Comparison of ENCODE assay signal across 20 cellular contexts in the genomic region with DNA sequence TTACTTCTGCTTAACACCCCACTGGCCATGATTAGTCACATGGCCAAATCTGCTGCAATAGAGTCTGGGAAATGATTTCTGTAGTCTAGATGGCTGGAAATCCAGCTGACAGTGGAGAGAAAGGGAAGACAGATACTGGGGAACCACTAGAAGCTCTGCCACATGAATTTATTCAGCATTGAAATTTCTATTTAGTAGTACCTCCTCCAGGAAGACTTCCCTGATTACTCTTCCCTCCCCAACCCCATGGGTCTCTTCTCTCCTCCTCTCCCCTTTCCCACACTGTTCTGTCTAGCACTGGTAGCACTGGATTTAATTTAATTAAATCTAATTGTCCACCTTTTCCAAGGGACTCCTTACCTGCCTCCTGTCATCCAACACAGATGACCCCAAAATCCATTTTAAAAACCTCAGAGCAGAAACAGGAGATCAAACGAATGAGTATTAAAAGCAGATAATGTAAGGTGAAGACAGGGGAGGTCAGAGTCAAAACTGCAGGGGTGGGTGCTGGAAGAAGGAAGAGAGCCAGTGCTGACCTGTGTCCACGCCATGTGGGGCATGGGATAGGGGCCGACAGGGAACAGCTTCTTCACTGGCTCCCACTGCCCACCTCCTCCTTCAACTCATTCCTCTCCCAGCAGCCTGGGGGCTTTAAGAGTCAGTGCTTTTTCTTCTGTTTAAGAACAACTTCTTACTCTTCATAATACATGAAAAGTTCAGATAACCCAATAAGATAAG.
DNase-seq lines count a peak whose midpoint lies in the region; ATAC-seq, FAIRE-seq and TF ChIP-seq lines count a peak whose summit lies in the region.
"Had no signal": no experiment of that assay in that cellular context is flagged by ENCODE, and none has a peak within 500 bp of the region (broad histone marks: within the 10 kb centered on the region; RNA-seq: fewer than 3 reads in every experiment).

No MANE protein-coding gene starts in this region.

- H3K4me3 ChIP-seq in HepG2 (replicated peaks in 1 of 3; ENCODE audit: insufficient read depth in 1 of 3, low read depth in 2 of 3, low read length in 3 of 3), result no peak overlapping the region
- H3K4me3 ChIP-seq in right lobe of liver, result no peak overlapping the region
- no peak overlapping the region for H3K4me3 ChIP-seq in smooth muscle cell
- H3K4me3 ChIP-seq in left lung, result no peak overlapping the region
- H3K4me3 ChIP-seq: GM12878, SJSA1 had no signal

- 4% methylated on average over 3 of the region's 3 CpGs for WGBS in HepG2 (ENCODE audit: low lambda C conversion rate)
- 89% methylated on average over 3 of the region's 3 CpGs for WGBS in right lobe of liver (ENCODE audit: insufficient coverage, low coverage, low lambda C conversion rate, missing lambda C conversion rate)
- WGBS in smooth muscle cell (ENCODE audit: low lambda C conversion rate), result 66% methylated on average over 3 of the region's 3 CpGs

- H3K79me2 ChIP-seq in HepG2 (ENCODE audit: insufficient read depth, low read length), result no peaks in the 10 kb centered on the region
- H3K79me2 ChIP-seq in smooth muscle cell (ENCODE audit: low read depth), result no peaks in the 10 kb centered on the region

- H3K36me3 Mint-ChIP-seq in progenitor cell of endocrine pancreas (ENCODE audit: insufficient read depth), result no peaks in the 10 kb centered on the region
- H3K36me3 Mint-ChIP-seq: CD8-positive, alpha-beta T cell had no signal

- ATAC-seq in HepG2 (no peak), right lobe of liver (no peak), left lung (no peak)
- ATAC-seq: CD8-positive, alpha-beta T cell; GM12878; PC-3 had no signal

- peaks cover 56% of the 10 kb centered on the region for H3K27me3 Mint-ChIP-seq in progenitor cell of endocrine pancreas

- H3K36me3 ChIP-seq in HepG2 (replicated peaks in 1 of 2; ENCODE audit: control insufficient read depth in 1 of 2, insufficient read depth in 2 of 2, low read length in 2 of 2), result no peaks in the 10 kb centered on the region
- H3K36me3 ChIP-seq in right lobe of liver, result no peaks in the 10 kb centered on the region
- no peaks in the 10 kb centered on the region for H3K36me3 ChIP-seq in smooth muscle cell (ENCODE audit: low read depth)
- no peaks in the 10 kb centered on the region for H3K36me3 ChIP-seq in left lung
- H3K36me3 ChIP-seq: SJSA1 had no signal

- H3K4me2 ChIP-seq in HepG2 (ENCODE audit: low read depth, low read length) (no peak overlapping the region), smooth muscle cell (peak overlapping the region; percentile 16)

- H3F3A ChIP-seq in smooth muscle cell (ENCODE audit: low read depth), result no peaks in the 10 kb centered on the region

- no peak for TF ChIP-seq RAD21 in HepG2 (CRISPR knock-in tag; IDR thresholded peaks at IDR 0.05)

- no peak for TF ChIP-seq CTCF in HepG2 (CRISPR knock-in tag; IDR thresholded peaks at IDR 0.05)
- no peak for TF ChIP-seq CTCF in right lobe of liver (IDR thresholded peaks at IDR 0.05)
- TF ChIP-seq CTCF in smooth muscle cell (IDR thresholded peaks at IDR 0.05; ENCODE audit: borderline replicate concordance, insufficient read depth, poor library complexity, severe bottlenecking), result no peak
- TF ChIP-seq CTCF in progenitor cell of endocrine pancreas (IDR thresholded peaks at IDR 0.05; ENCODE audit: unreplicated experiment), result no peak
- no peak for TF ChIP-seq CTCF in left lung (IDR thresholded peaks at IDR 0.05)

- TF ChIP-seq POLR2A in HepG2 (IDR thresholded peaks at IDR 0.05; ENCODE audit: insufficient read depth in 1 of 2, low read depth in 2 of 2, low read length in 2 of 2), result no peak
- TF ChIP-seq POLR2A in right lobe of liver (IDR thresholded peaks at IDR 0.05), result no peak

- H3K9me3 Mint-ChIP-seq in progenitor cell of endocrine pancreas (ENCODE audit: low read depth), result peaks cover 4% of the 10 kb centered on the region

- POLR2A ChIA-PET in HepG2 (lab: Yijun Ruan, JAX), result no interaction called here

- peaks cover 31% of the 10 kb centered on the region for H3K4me1 Mint-ChIP-seq in progenitor cell of endocrine pancreas (ENCODE audit: low read depth)

- H3K9ac ChIP-seq in HepG2 (ENCODE audit: insufficient read depth, low read depth, low read length), result no peak overlapping the region
- H3K9ac ChIP-seq in smooth muscle cell (ENCODE audit: low read depth), result no peak overlapping the region

- no peak overlapping the region for H3K4me3 Mint-ChIP-seq in progenitor cell of endocrine pancreas (ENCODE audit: low read depth)
- H3K4me3 Mint-ChIP-seq: CD8-positive, alpha-beta T cell had no signal

- no peak for FAIRE-seq in HepG2 (lab: Jason Lieb, UNC)
- FAIRE-seq: GM12878, GM18507, H54 had no signal

- H4K20me1 ChIP-seq in HepG2 (ENCODE audit: insufficient read depth, low read length) (no peaks in the 10 kb centered on the region), smooth muscle cell (ENCODE audit: low read depth) (no peaks in the 10 kb centered on the region)

- H3K27ac Mint-ChIP-seq in progenitor cell of endocrine pancreas, result no peak overlapping the region
- H3K27ac Mint-ChIP-seq: CD8-positive, alpha-beta T cell had no signal

- H3K9me3 ChIP-seq in HepG2 (ENCODE audit: low read length) (no peaks in the 10 kb centered on the region), right lobe of liver (no peaks in the 10 kb centered on the region), smooth muscle cell (replicated peaks; ENCODE audit: low read depth) (no peaks in the 10 kb centered on the region), left lung (peaks cover 0 to 5% of the 10 kb centered on the region in 2 donors)
- H3K9me3 ChIP-seq: SJSA1 had no signal

- in situ Hi-C loops in HepG2 (cut with HindIII; ENCODE audit: extremely low pct_ligation_motif_present, low pct_unique_long_range_greater_than_20kb), result no loop called here

- H2AFZ ChIP-seq in HepG2 (ENCODE audit: low read length) (no peak overlapping the region), smooth muscle cell (ENCODE audit: low read depth) (no peak overlapping the region)

- CTCF ChIA-PET in HepG2 (lab: Yijun Ruan, JAX; ENCODE audit: low intra/inter-chr PET ratio, low total read pairs), result no interaction called here

- no peak overlapping the region for H3K27ac ChIP-seq in HepG2 (ENCODE audit: extremely low read length, insufficient read depth, low read length)
- no peak overlapping the region for H3K27ac ChIP-seq in right lobe of liver
- no peak overlapping the region for H3K27ac ChIP-seq in smooth muscle cell (ENCODE audit: low read depth)
- H3K27ac ChIP-seq in left lung, result no peak overlapping the region
- H3K27ac ChIP-seq: SJSA1 had no signal

- intact Hi-C loops in HepG2 (cut with micrococcal nuclease; ENCODE audit: unreplicated experiment), result no loop called here
- intact Hi-C loops in right lobe of liver (cut with DNase I), result no loop called here
- intact Hi-C loops in left lung (cut with DNase I), result no loop called here

- H3K27me3 ChIP-seq in HepG2 (ENCODE audit: control insufficient read depth in 1 of 2, insufficient read depth in 2 of 2, low read length in 2 of 2) (peaks cover 4 to 18% of the 10 kb centered on the region in 2 experiments; a peak in 4 of 5 replicates), right lobe of liver (no peaks in the 10 kb centered on the region), smooth muscle cell (ENCODE audit: low read depth) (peaks cover 5% of the 10 kb centered on the region), left lung (peaks cover 0 to 1% of the 10 kb centered on the region in 2 donors)
- H3K27me3 ChIP-seq: SJSA1 had no signal

- BruUV-seq in HepG2 (replicated peaks; lab: Mats Ljungman, UMichigan), result no TSS peak

- no peaks in the 10 kb centered on the region for H3K4me1 ChIP-seq in HepG2 (ENCODE audit: insufficient read depth, low read length)
- H3K4me1 ChIP-seq in right lobe of liver, result no peaks in the 10 kb centered on the region
- H3K4me1 ChIP-seq in smooth muscle cell (ENCODE audit: low read depth), result no peaks in the 10 kb centered on the region
- no peaks in the 10 kb centered on the region for H3K4me1 ChIP-seq in left lung

- no peak for DNase-seq in HepG2 (ENCODE audit: low spot score)
- DNase-seq in right lobe of liver, result no peak
- peak; percentile 47 for DNase-seq in islet precursor cell
- DNase-seq in smooth muscle cell (lab: John Stamatoyannopoulos, UW; ENCODE audit: unreplicated experiment), result no peak
- DNase-seq in H4 (ENCODE audit: low spot score), result no peak
- no peak for DNase-seq in progenitor cell of endocrine pancreas (ENCODE audit: low spot score, unreplicated experiment)
- DNase-seq in left lung, result no peak
- no peak for DNase-seq in NK-92 (lab: John Stamatoyannopoulos, UW; ENCODE audit: unreplicated experiment)
- DNase-seq: GDM1, KBM-7, NCI-H1436, NCI-H2029, NCI-H2171 treated with DMSO at 0.1 percent for 48 hours, NCI-H446 treated with DMSO at 0.1 percent for 48 hours, PC-3 had no signal

- TF ChIP-seq EP300 in HepG2 (IDR thresholded peaks at IDR 0.05; ENCODE audit: low read depth in 2 of 2, low read length in 2 of 2) (no peak), HepG2 (CRISPR knock-in tag; IDR thresholded peaks at IDR 0.05; ENCODE audit: borderline replicate concordance) (no peak)

TF ChIP-seq in HepG2, 621 proteins besides CTCF, POLR2A, EP300 and RAD21:
- TF ChIP-seq, protein P1, sequence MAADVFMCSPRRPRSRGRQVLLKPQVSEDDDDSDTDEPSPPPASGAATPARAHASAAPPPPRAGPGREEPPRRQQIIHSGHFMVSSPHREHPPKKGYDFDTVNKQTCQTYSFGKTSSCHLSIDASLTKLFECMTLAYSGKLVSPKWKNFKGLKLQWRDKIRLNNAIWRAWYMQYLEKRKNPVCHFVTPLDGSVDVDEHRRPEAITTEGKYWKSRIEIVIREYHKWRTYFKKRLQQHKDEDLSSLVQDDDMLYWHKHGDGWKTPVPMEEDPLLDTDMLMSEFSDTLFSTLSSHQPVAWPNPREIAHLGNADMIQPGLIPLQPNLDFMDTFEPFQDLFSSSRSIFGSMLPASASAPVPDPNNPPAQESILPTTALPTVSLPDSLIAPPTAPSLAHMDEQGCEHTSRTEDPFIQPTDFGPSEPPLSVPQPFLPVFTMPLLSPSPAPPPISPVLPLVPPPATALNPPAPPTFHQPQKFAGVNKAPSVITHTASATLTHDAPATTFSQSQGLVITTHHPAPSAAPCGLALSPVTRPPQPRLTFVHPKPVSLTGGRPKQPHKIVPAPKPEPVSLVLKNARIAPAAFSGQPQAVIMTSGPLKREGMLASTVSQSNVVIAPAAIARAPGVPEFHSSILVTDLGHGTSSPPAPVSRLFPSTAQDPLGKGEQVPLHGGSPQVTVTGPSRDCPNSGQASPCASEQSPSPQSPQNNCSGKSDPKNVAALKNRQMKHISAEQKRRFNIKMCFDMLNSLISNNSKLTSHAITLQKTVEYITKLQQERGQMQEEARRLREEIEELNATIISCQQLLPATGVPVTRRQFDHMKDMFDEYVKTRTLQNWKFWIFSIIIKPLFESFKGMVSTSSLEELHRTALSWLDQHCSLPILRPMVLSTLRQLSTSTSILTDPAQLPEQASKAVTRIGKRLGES (CRISPR knock-in tag; IDR thresholded peaks at IDR 0.05; ENCODE audit: borderline replicate concordance), result no peak
- peak; percentile 27 for TF ChIP-seq ZFP36 (IDR thresholded peaks at IDR 0.05; ENCODE audit: borderline replicate concordance, low read depth, low read length, partially characterized antibody)
